In genomic region chr4:55545681-55546632, GRCh38 we compare ENCODE assay signal across 8 cellular contexts. TPM values are rescaled to one million over a fixed set of nuclear protein-coding genes. Genes with fewer than 3 reads are reported as not detected.
A peak's percentile ranks its signal among the peaks of the same experiment; 100 is the strongest.
DNase-seq lines count a peak whose midpoint lies in the region; ATAC-seq and TF ChIP-seq lines count a peak whose summit lies in the region.

No MANE protein-coding gene starts in this region.

- no peaks in the 10 kb centered on the region for H3K36me3 ChIP-seq in HEK293 (ENCODE audit: control insufficient read depth in 2 of 2, insufficient read depth in 1 of 2, low read length in 2 of 2)
- no peaks in the 10 kb centered on the region for H3K36me3 ChIP-seq in ovary
- no peaks in the 10 kb centered on the region for H3K36me3 ChIP-seq in thyroid gland

- H3K4me1 ChIP-seq in HEK293 (ENCODE audit: control insufficient read depth, insufficient read depth, low read length) (no peaks in the 10 kb centered on the region), ovary (ENCODE audit: insufficient read depth) (no peaks in the 10 kb centered on the region), thyroid gland (peaks cover 4% of the 10 kb centered on the region in 2 donors)

- intact Hi-C loops in head of caudate nucleus (cut with DNase I) (loop anchor here (2.0 to 10.0 kb wide), 3 partner anchors 111 to 199 kb away; partner anchors contain the start of genes SRD5A3 and TMEM165), ovary (cut with DNase I) (loop anchor here in 3 of 4 donors (2.0 to 10.0 kb wide), 3 partner anchors 149 to 201 kb away; partner anchors contain the start of gene SRD5A3 (in 2 of the 3)), thyroid gland (cut with DNase I) (no loop called here)

- TF ChIP-seq EP300 in ovary (IDR thresholded peaks at IDR 0.05) = no peak

- H3K4me3 ChIP-seq in HEK293 (ENCODE audit: low read depth, low read length) (peak overlapping the region; percentile 66), ovary (peak overlapping the region; percentile 78), thyroid gland (replicated peaks in 1 of 3) (peak overlapping the region; percentile 66 to 94 (median 73))

- H3K27me3 ChIP-seq in ovary = no peaks in the 10 kb centered on the region
- no peaks in the 10 kb centered on the region for H3K27me3 ChIP-seq in thyroid gland

- DNase-seq in GM03348 (ENCODE audit: low spot score) (peak; percentile 84), MV-4-11 (lab: John Stamatoyannopoulos, UW) (peak; percentile 66), head of caudate nucleus (peak; percentile 53 to 93 (median 82)), ovary (peak; percentile 76 to 87 (median 86)), thyroid gland (peak; percentile 80 to 83)

- peak overlapping the region; percentile 84 for H3K27ac ChIP-seq in HEK293 (ENCODE audit: extremely low read depth, low read depth, low read length)
- H3K27ac ChIP-seq in ovary = peak overlapping the region; percentile 94 to 99
- peak overlapping the region; percentile 96 to 100 (median 99) for H3K27ac ChIP-seq in thyroid gland

- CTCF ChIA-PET in HEK293 (lab: Yijun Ruan, JAX) = interaction anchor here (0.6 to 0.7 kb wide), 3 partner anchors 55 to 441 kb away, joined by 3 read pairs; no protein-coding TSS in a partner anchor

- peak overlapping the region; percentile 91 for H3K27ac Mint-ChIP-seq in activated naive CD8-positive, alpha-beta T cell

- POLR2A ChIA-PET in HEK293 (lab: Yijun Ruan, JAX) = interaction anchor here (0.7 to 2.4 kb wide), 5 partner anchors 16 to 188 kb away, joined by 3 to 14 read pairs (median 6); partner anchors contain the start of gene TMEM165

- no peak for TF ChIP-seq CTCF in HEK293 (tag by site-specific recombination; IDR thresholded peaks at IDR 0.05)
- TF ChIP-seq CTCF in ovary (IDR thresholded peaks at IDR 0.05) = no peak
- TF ChIP-seq CTCF in thyroid gland (IDR thresholded peaks at IDR 0.05) = no peak

- peaks cover 53% of the 10 kb centered on the region for H3K4me1 Mint-ChIP-seq in activated naive CD8-positive, alpha-beta T cell (ENCODE audit: low read depth)

- peak; percentile 60 for ATAC-seq in SK-N-SH treated with all-trans-retinoic acid at 6 μM for 48 hours

- H3K9me3 Mint-ChIP-seq in activated naive CD8-positive, alpha-beta T cell (ENCODE audit: low read depth) = no peaks in the 10 kb centered on the region

- H3K36me3 Mint-ChIP-seq in activated naive CD8-positive, alpha-beta T cell = no peaks in the 10 kb centered on the region

- no peaks in the 10 kb centered on the region for H3K27me3 Mint-ChIP-seq in activated naive CD8-positive, alpha-beta T cell

- WGBS in ovary, 3 donors = 0% methylated on average over 58 to 94 of the region's 95 CpGs
- WGBS in thyroid gland, 2 donors = 1% methylated on average over 14 to 44 of the region's 95 CpGs

- TF ChIP-seq POLR2A in ovary (IDR thresholded peaks at IDR 0.05) (peak; percentile 14), thyroid gland (IDR thresholded peaks at IDR 0.05) (peak in 1 of 2 donors; percentile 52)

- H3K4me3 Mint-ChIP-seq in activated naive CD8-positive, alpha-beta T cell = peak overlapping the region; percentile 95

- H3K9me3 ChIP-seq in HEK293 (ENCODE audit: control insufficient read depth, insufficient read depth, low read depth, low read length) (no peaks in the 10 kb centered on the region), ovary (no peaks in the 10 kb centered on the region), thyroid gland (no peaks in the 10 kb centered on the region)

TF ChIP-seq in HEK293, 187 proteins besides CTCF, POLR2A, EP300 and RAD21 (continues in another document):
- peak; percentile 14; the same call in 1 of the 2 replicates for TF ChIP-seq KLF1 (tag by site-specific recombination; IDR thresholded peaks at IDR 0.05)
- peak; percentile 66; the same call in 1 of the 2 replicates for TF ChIP-seq ZBTB17 (tag by site-specific recombination; IDR thresholded peaks at IDR 0.05)
- peak; percentile 50 for TF ChIP-seq SP2 (tag by site-specific recombination; IDR thresholded peaks at IDR 0.05)
- TF ChIP-seq ZNF335 (tag by site-specific recombination; conservative IDR thresholded peaks at IDR 0.05) = peak; percentile 52
- TF ChIP-seq ZNF341 (tag by site-specific recombination; IDR thresholded peaks at IDR 0.05; ENCODE audit: low read depth) = 0 out of 2 replicates have a peak, but pooled peaks have one; percentile 13
- TF ChIP-seq KLF8 (tag by site-specific recombination; IDR thresholded peaks at IDR 0.05) = peak; percentile 63; the same call in 1 of the 2 replicates
- peak; percentile 80 for TF ChIP-seq ZNF660 (tag by site-specific recombination; IDR thresholded peaks at IDR 0.05)
- TF ChIP-seq RBAK (tag by site-specific recombination; IDR thresholded peaks at IDR 0.05) = no peak
- peak; percentile 95 for TF ChIP-seq ZBTB20 (tag by site-specific recombination; IDR thresholded peaks at IDR 0.05)
- TF ChIP-seq ZSCAN30 (tag by site-specific recombination; IDR thresholded peaks at IDR 0.05) = peak; percentile 76
- TF ChIP-seq ZNF521 (tag by site-specific recombination; IDR thresholded peaks at IDR 0.05) = no peak
- TF ChIP-seq ZNF398 (tag by site-specific recombination; IDR thresholded peaks at IDR 0.05) = peak; percentile 82
- 0 out of 2 replicates have a peak, but pooled peaks have one; percentile 45 for TF ChIP-seq ZNF561 (tag by site-specific recombination; IDR thresholded peaks at IDR 0.05; ENCODE audit: borderline replicate concordance)

TF ChIP-seq in SK-N-SH treated with all-trans-retinoic acid at 6 μM for 48 hours, 23 proteins besides CTCF, POLR2A, EP300 and RAD21 (continues in another document):
- TF ChIP-seq ISL1 (CRISPR knock-in tag; IDR thresholded peaks at IDR 0.05) (no peak), POU6F1 (CRISPR knock-in tag; IDR thresholded peaks at IDR 0.05; ENCODE audit: borderline replicate concordance, low read depth) (no peak), ZNF70 (CRISPR knock-in tag; IDR thresholded peaks at IDR 0.05) (no peak), TOX (CRISPR knock-in tag; IDR thresholded peaks at IDR 0.05; ENCODE audit: borderline replicate concordance) (no peak), PPARA (CRISPR knock-in tag; IDR thresholded peaks at IDR 0.05; ENCODE audit: borderline replicate concordance) (no peak), CSDC2 (CRISPR knock-in tag; IDR thresholded peaks at IDR 0.05) (no peak), BACH2 (CRISPR knock-in tag; IDR thresholded peaks at IDR 0.05; ENCODE audit: borderline replicate concordance) (no peak), OSR1 (CRISPR knock-in tag; IDR thresholded peaks at IDR 0.05) (no peak), CSRNP3 (CRISPR knock-in tag; IDR thresholded peaks at IDR 0.05) (no peak), ZFP3 (CRISPR knock-in tag; IDR thresholded peaks at IDR 0.05) (no peak), ZC3H10 (CRISPR knock-in tag; IDR thresholded peaks at IDR 0.05) (no peak), PATZ1 (CRISPR knock-in tag; IDR thresholded peaks at IDR 0.05; ENCODE audit: borderline replicate concordance) (no peak), TCF4 (CRISPR knock-in tag; IDR thresholded peaks at IDR 0.05; ENCODE audit: borderline replicate concordance) (no peak), RARB (CRISPR knock-in tag; IDR thresholded peaks at IDR 0.05) (no peak)

RNA-seq across cellular contexts. Expression of gene CLOCK, which starts 0.8 kb away (rescaled TPM):
- 10 to 100 TPM; 16.1 to 36.4 (median 34.6) TPM for total RNA-seq in ovary
- 10 to 100 TPM in 1 of 2 donors, 1 to 10 TPM in 1; 5.4 to 12.5 TPM for polyA plus RNA-seq in ovary
- 10 to 100 TPM; 26.1 to 60.3 (median 31.6) TPM for total RNA-seq in thyroid gland

RNA-seq across cellular contexts. Expression of gene PDCL2, which starts 46.1 kb away (rescaled TPM):
- total RNA-seq in ovary = not detected
- polyA plus RNA-seq in ovary = not detected
- total RNA-seq in thyroid gland = not detected

Comparison
In these comparisons a context has a peak if more than half of its experiments do, and no peak if none do; other contexts are left out.
1. Peak in every context shown above with its lines: DNase-seq, ATAC-seq, H3K4me3 ChIP-seq and H3K27ac ChIP-seq.